Comparison of ENCODE assay signal across 8 cellular contexts in genomic region chr11:62652156-62653006, GRCh38. TPM values are rescaled to one million over a fixed set of nuclear protein-coding genes. Genes with fewer than 3 reads are reported as not detected.
DNase-seq lines count a peak whose midpoint lies in the region; TF ChIP-seq lines count a peak whose summit lies in the region.

No MANE protein-coding gene starts in this region.

- peak overlapping the region; percentile 83 for H3K27ac ChIP-seq in SK-N-MC

- peak; percentile 37 for DNase-seq in activated naive CD4-positive, alpha-beta T cell treated with anti-CD3 and anti-CD28 coated beads for 36 hours
- DNase-seq in activated naive CD4-positive, alpha-beta T cell treated with Interleukin-2 at 50 U/mL for 16 hours, result no peak
- DNase-seq in SK-N-MC (ENCODE audit: low read depth, low spot score) (no peak), fibroblast of mammary gland (ENCODE audit: low read depth) (no peak), KG1 (lab: John Stamatoyannopoulos, UW) (no peak), Kasumi-1 (lab: John Stamatoyannopoulos, UW) (no peak)
- no peak for DNase-seq in activated effector memory CD4-positive, alpha-beta T cell treated with anti-CD3 and anti-CD28 coated beads, Interleukin-2, amount 50 U/mL, for 16 hours

- intact Hi-C loops in activated naive CD4-positive, alpha-beta T cell treated with anti-CD3 and anti-CD28 coated beads for 36 hours (cut with micrococcal nuclease), result loop anchor here (1.0 to 2.0 kb wide), 7 partner anchors 13 to 74 kb away; partner anchors contain the start of genes C11orf98, CSKMT, HNRNPUL2 and TUT1

- peak overlapping the region; percentile 87 for H3K27ac Mint-ChIP-seq in activated naive CD4-positive, alpha-beta T cell treated with anti-CD3 and anti-CD28 coated beads for 36 hours

- no peaks in the 10 kb centered on the region for H3K9me3 Mint-ChIP-seq in activated naive CD4-positive, alpha-beta T cell treated with anti-CD3 and anti-CD28 coated beads for 36 hours

- H3K4me3 ChIP-seq in SK-N-MC (peak overlapping the region; percentile 95), fibroblast of mammary gland (ENCODE audit: control insufficient read depth, low read depth, low read length) (peak overlapping the region; percentile 85), skeletal muscle satellite cell (ENCODE audit: low read length) (peak overlapping the region; percentile 93)

- no peak for TF ChIP-seq CTCF in fibroblast of mammary gland (conservative IDR thresholded peaks at IDR 0.05; ENCODE audit: control insufficient read depth, insufficient read depth, low read depth, low read length)

- peaks cover 25% of the 10 kb centered on the region for H3K4me1 Mint-ChIP-seq in activated naive CD4-positive, alpha-beta T cell treated with anti-CD3 and anti-CD28 coated beads for 36 hours (ENCODE audit: low read depth)

- H3K36me3 ChIP-seq in SK-N-MC (ENCODE audit: insufficient read depth, low read length) (peaks cover 14% of the 10 kb centered on the region; the same call in 1 of the 2 replicates), skeletal muscle satellite cell (ENCODE audit: insufficient read depth, low read length) (peaks cover 18% of the 10 kb centered on the region)

- H3K27me3 ChIP-seq in skeletal muscle satellite cell (ENCODE audit: control insufficient read depth, insufficient read depth, low read length), result no peaks in the 10 kb centered on the region

- H3K9me3 ChIP-seq in SK-N-MC (ENCODE audit: low read depth, low read length) (no peaks in the 10 kb centered on the region), skeletal muscle satellite cell (replicated peaks; ENCODE audit: low read length) (no peaks in the 10 kb centered on the region)

- H3K4me3 Mint-ChIP-seq in activated naive CD4-positive, alpha-beta T cell treated with anti-CD3 and anti-CD28 coated beads for 36 hours, result peak overlapping the region; percentile 90

- CTCF ChIA-PET in activated naive CD4-positive, alpha-beta T cell treated with anti-CD3 and anti-CD28 coated beads for 36 hours (lab: Charles Lee), result interaction anchor here (0.6 to 1.0 kb wide), 3 partner anchors 51 to 189 kb away, joined by 3 read pairs; no protein-coding TSS in a partner anchor

- peaks cover 10% of the 10 kb centered on the region for H3K36me3 Mint-ChIP-seq in activated naive CD4-positive, alpha-beta T cell treated with anti-CD3 and anti-CD28 coated beads for 36 hours (ENCODE audit: low read depth)

- peaks cover 24% of the 10 kb centered on the region for H3K4me1 ChIP-seq in skeletal muscle satellite cell (ENCODE audit: control insufficient read depth, insufficient read depth, low read length)

- peak overlapping the region; percentile 92 for H3K9ac ChIP-seq in SK-N-MC (ENCODE audit: insufficient read length)
- peak overlapping the region; percentile 96 for H3K9ac ChIP-seq in skeletal muscle satellite cell (ENCODE audit: low read depth, low read length)

- no peaks in the 10 kb centered on the region for H3K27me3 Mint-ChIP-seq in activated naive CD4-positive, alpha-beta T cell treated with anti-CD3 and anti-CD28 coated beads for 36 hours (ENCODE audit: low read depth)

- H3K4me2 ChIP-seq in skeletal muscle satellite cell (ENCODE audit: low read length), result peak overlapping the region; percentile 93

RNA-seq across cellular contexts. Expression of gene INTS5, which starts 0.7 kb away (rescaled TPM):
- 10 to 100 TPM; 12.5 to 12.8 TPM for total RNA-seq in activated naive CD4-positive, alpha-beta T cell treated with anti-CD3 and anti-CD28 coated beads for 36 hours
- 25.9 and 30.1 TPM in 2 replicates for total RNA-seq in skeletal muscle satellite cell (2012; rRNA removed)

RNA-seq across cellular contexts. Expression of gene GANAB, which starts 6.0 kb away (rescaled TPM):
- total RNA-seq in activated naive CD4-positive, alpha-beta T cell treated with anti-CD3 and anti-CD28 coated beads for 36 hours, result 100 to 1,000 TPM; 221 to 230 TPM
- 145 and 158 TPM in 2 replicates for total RNA-seq in skeletal muscle satellite cell (2012; rRNA removed)

RNA-seq across cellular contexts. Expression of gene C11orf98, which starts 12.6 kb away (rescaled TPM):
- 10 to 100 TPM; 73.5 to 76.5 TPM for total RNA-seq in activated naive CD4-positive, alpha-beta T cell treated with anti-CD3 and anti-CD28 coated beads for 36 hours
- 44.8 and 57.8 TPM in 2 replicates for total RNA-seq in skeletal muscle satellite cell (2012; rRNA removed)

RNA-seq across cellular contexts. Expression of gene CSKMT, which starts 12.7 kb away (rescaled TPM):
- total RNA-seq in activated naive CD4-positive, alpha-beta T cell treated with anti-CD3 and anti-CD28 coated beads for 36 hours, result 10 to 100 TPM; 35.2 to 44.0 TPM
- total RNA-seq in skeletal muscle satellite cell (2012; rRNA removed), result 7.6 and 11.4 TPM in 2 replicates

RNA-seq across cellular contexts. Expression of gene UQCC3, which starts 19.1 kb away (rescaled TPM):
- 1 to 10 TPM; 6.0 to 6.4 TPM for total RNA-seq in activated naive CD4-positive, alpha-beta T cell treated with anti-CD3 and anti-CD28 coated beads for 36 hours
- 5.9 and 7.4 TPM in 2 replicates for total RNA-seq in skeletal muscle satellite cell (2012; rRNA removed)
